1 cellular context compared by ENCODE assay signal in the genomic region with DNA sequence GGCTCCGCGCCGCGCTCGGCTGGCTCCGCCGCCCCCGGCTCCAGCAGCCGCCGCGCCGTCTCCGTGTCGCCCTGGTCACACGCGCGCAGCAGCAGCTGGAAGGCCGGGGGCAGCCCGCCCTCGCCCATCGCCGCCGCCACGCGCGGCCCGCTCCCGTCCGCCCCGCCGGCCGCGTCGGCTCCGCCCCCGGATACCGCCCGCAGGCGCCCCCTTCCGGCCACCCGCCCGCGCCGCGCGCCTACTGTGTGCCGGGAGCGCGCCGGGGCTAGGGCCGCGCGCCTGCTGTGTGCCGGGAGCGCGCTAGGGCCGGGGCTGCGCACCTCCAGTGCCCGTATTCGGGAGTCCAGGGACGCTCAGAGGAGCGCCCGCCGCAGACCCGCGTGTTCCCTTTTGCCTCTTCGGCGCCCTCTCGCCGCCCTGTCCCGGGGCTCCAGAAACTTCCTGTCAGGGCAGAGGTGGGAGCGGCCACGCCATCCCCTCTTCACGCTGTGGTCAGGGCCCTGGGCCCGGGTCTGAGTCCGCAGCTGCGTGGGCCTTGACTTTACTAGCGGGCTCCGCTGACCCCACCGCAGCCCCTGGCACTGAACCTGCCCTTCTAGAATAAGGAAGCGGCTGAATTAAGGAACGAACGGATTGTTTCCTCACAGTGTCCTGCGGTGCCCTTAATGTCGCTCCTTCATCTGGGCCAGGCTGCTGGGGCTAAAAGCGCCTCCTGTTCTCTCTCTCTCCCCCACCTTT.
TF ChIP-seq lines count a peak whose summit lies in the region.

ANKS6 (minus strand) TSS at position 192 of the 738 bp plus-strand sequence; CDS start at position 128, 64 bp downstream.

TF ChIP-seq in WTC11, 78 proteins besides CTCF, POLR2A, EP300 and RAD21 (continued from another document):
- TF ChIP-seq FOXP4 (CRISPR knock-in tag; IDR thresholded peaks at IDR 0.05) (peak; percentile 64; the same call in 1 of the 2 replicates), MYBL2 (CRISPR knock-in tag; IDR thresholded peaks at IDR 0.05) (0 out of 2 replicates have a peak, but pooled peaks have one; percentile 7)
